ENCODE assay signal across 20 cellular contexts in the genomic region with DNA sequence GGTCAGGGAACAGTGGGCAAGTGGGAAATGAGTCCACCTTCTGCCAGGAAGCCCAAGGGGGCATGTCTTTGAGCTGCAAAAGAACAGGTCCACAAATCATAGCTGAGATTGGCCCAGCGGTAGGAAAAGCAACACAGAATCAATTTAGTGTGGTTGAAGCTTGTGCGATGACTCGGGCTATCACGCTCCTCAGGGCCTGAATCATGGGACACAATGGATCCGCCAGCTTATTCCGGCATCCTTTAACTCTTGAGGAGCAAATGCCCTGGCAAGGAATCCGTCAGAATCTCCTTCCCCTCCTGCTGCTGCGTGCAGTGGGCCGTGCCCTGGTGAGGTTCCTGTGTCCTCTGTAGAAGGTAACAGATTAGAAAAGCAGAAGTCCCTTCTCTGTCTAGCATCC.
"Had no signal": no experiment of that assay in that cellular context is flagged by ENCODE, and none has a peak within 500 bp of the region (broad histone marks: within the 10 kb centered on the region; RNA-seq: fewer than 3 reads in every experiment).

No MANE protein-coding gene starts in this region.

- H3K4me1 ChIP-seq: esophagus squamous epithelium, gastroesophageal sphincter, psoas muscle, spleen had no signal

- H3K36me3 ChIP-seq: esophagus squamous epithelium, neutrophil, thoracic aorta had no signal

- H3K4me1 Mint-ChIP-seq: stimulated activated memory B cell treated with anti-CD40 and anti-IgM and Interleukin-4, amounts not matched to agents 10 μg/mL and 1 μg/mL and 100 μg/mL, for 72 hours had no signal

- H3K9me3 Mint-ChIP-seq: dendritic cell treated with granulocyte-macrophage colony-stimulating factor and Interleukin-4, amounts not matched to agents 40 ng/mL and 50 ng/mL, for 4 days; stimulated activated memory B cell treated with anti-CD40 and anti-IgM and Interleukin-4, amounts not matched to agents 10 μg/mL and 1 μg/mL and 100 μg/mL, for 72 hours; stimulated activated naive CD8-positive, alpha-beta T cell treated with anti-CD3 and anti-CD28 coated beads, Interleukin-15, Interleukin-2, amounts not matched to agents 100 ng/mL and 50 ng/mL, for 24 hours had no signal

- H3K27ac ChIP-seq: esophagus squamous epithelium, gastroesophageal sphincter, hepatocyte, neutrophil, psoas muscle, spleen, thoracic aorta, transverse colon had no signal

- H2AFZ ChIP-seq: hepatocyte had no signal

- ATAC-seq: gastroesophageal sphincter; naive thymus-derived CD8-positive, alpha-beta T cell; psoas muscle; sciatic nerve; stimulated activated memory B cell treated with anti-CD40 and anti-IgM and Interleukin-4, amounts not matched to agents 10 μg/mL and 1 μg/mL and 100 μg/mL, for 72 hours had no signal

- H3K9me3 ChIP-seq: esophagus squamous epithelium, gastroesophageal sphincter, neutrophil, psoas muscle, spleen, thoracic aorta, transverse colon had no signal

- H3K27ac Mint-ChIP-seq: dendritic cell treated with granulocyte-macrophage colony-stimulating factor and Interleukin-4, amounts not matched to agents 40 ng/mL and 50 ng/mL, for 4 days; naive thymus-derived CD8-positive, alpha-beta T cell; stimulated activated memory B cell treated with anti-CD40 and anti-IgM and Interleukin-4, amounts not matched to agents 10 μg/mL and 1 μg/mL and 100 μg/mL, for 72 hours; stimulated activated naive CD8-positive, alpha-beta T cell treated with anti-CD3 and anti-CD28 coated beads, Interleukin-15, Interleukin-2, amounts not matched to agents 100 ng/mL and 50 ng/mL, for 24 hours had no signal

- H3K27me3 ChIP-seq: esophagus squamous epithelium, gastroesophageal sphincter, hepatocyte, transverse colon had no signal

- H3K4me3 Mint-ChIP-seq: dendritic cell treated with granulocyte-macrophage colony-stimulating factor and Interleukin-4, amounts not matched to agents 40 ng/mL and 50 ng/mL, for 4 days; naive thymus-derived CD8-positive, alpha-beta T cell; stimulated activated memory B cell treated with anti-CD40 and anti-IgM and Interleukin-4, amounts not matched to agents 10 μg/mL and 1 μg/mL and 100 μg/mL, for 72 hours; stimulated activated naive CD8-positive, alpha-beta T cell treated with anti-CD3 and anti-CD28 coated beads, Interleukin-15, Interleukin-2, amounts not matched to agents 100 ng/mL and 50 ng/mL, for 24 hours had no signal

- DNase-seq: cerebellar nuclear complex; esophagus squamous epithelium; head of caudate nucleus; kidney; mesendoderm; naive thymus-derived CD8-positive, alpha-beta T cell; psoas muscle; spleen; stimulated activated CD4-positive, alpha-beta T cell treated with anti-CD3 and anti-CD28 coated beads, Interleukin-15, amount 100 ng/mL, for 24 hours; stimulated activated CD4-positive, alpha-beta T cell treated with anti-CD3 and anti-CD28 coated beads, Interleukin-1b, Interleukin-23, amount 100 ng/mL, for 48 hours; stimulated activated CD4-positive, alpha-beta T cell treated with anti-CD3 and anti-CD28 coated beads, Interleukin-4, amount 100 ng/mL, for 24 hours; transverse colon had no signal

- H3K36me3 Mint-ChIP-seq: stimulated activated memory B cell treated with anti-CD40 and anti-IgM and Interleukin-4, amounts not matched to agents 10 μg/mL and 1 μg/mL and 100 μg/mL, for 72 hours had no signal

- H3K4me3 ChIP-seq: esophagus squamous epithelium, gastroesophageal sphincter, hepatocyte, psoas muscle, spleen, thoracic aorta, transverse colon had no signal

- H3K4me2 ChIP-seq: hepatocyte had no signal
